In genomic region chr2:64644240-64645013, GRCh38 we compare ENCODE assay signal across 8 cellular contexts. TPM values are rescaled to one million over a fixed set of nuclear protein-coding genes. Genes with fewer than 3 reads are reported as not detected.
DNase-seq lines count a peak whose midpoint lies in the region; ATAC-seq, FAIRE-seq and TF ChIP-seq lines count a peak whose summit lies in the region.

No MANE protein-coding gene starts in this region.

- DNase-seq in 8988T, result peak; percentile 62
- DNase-seq in GM13977 (ENCODE audit: low spot score), result peak; percentile 75
- DNase-seq in NCI-H1694 treated with DMSO at 0.1 percent for 48 hours (lab: John Stamatoyannopoulos, UW), result peak; percentile 52
- DNase-seq in activated CD4-positive, alpha-beta memory T cell treated with anti-CD3 and anti-CD28 coated beads for 36 hours, result peak; percentile 63
- peak; percentile 84 for DNase-seq in endothelial cell of umbilical vein (ENCODE audit: low read depth, low spot score)
- peak in 1 of 2 experiments; percentile 71 for DNase-seq in mesothelial cell of epicardium (ENCODE audit: low spot score in 2 of 2, unreplicated experiment in 2 of 2)
- peak; percentile 89 to 90 for DNase-seq in suprapubic skin (ENCODE audit: low spot score in 2 of 2)

- CTCF ChIA-PET in activated CD4-positive, alpha-beta memory T cell treated with anti-CD3 and anti-CD28 coated beads for 36 hours (lab: Charles Lee), result interaction anchor here (1.0 to 5.1 kb wide), 11 partner anchors 10 to 313 kb away, joined by 3 to 31 read pairs (median 4); partner anchors contain the start of gene SERTAD2
- CTCF ChIA-PET in endothelial cell of umbilical vein (lab: Charles Lee), result interaction anchor here (0.6 to 5.9 kb wide), 26 partner anchors 9 to 313 kb away, joined by 3 to 105 read pairs (median 6); partner anchors contain the start of genes AFTPH and SERTAD2

- no peaks in the 10 kb centered on the region for H3K9me3 ChIP-seq in endothelial cell of umbilical vein (replicated peaks; ENCODE audit: control insufficient read depth, insufficient read depth, low read length)
- no peaks in the 10 kb centered on the region for H3K9me3 ChIP-seq in suprapubic skin

- no peaks in the 10 kb centered on the region for H3K9me3 Mint-ChIP-seq in activated CD4-positive, alpha-beta memory T cell treated with anti-CD3 and anti-CD28 coated beads for 36 hours
- H3K9me3 Mint-ChIP-seq in mesothelial cell of epicardium, result no peaks in the 10 kb centered on the region

- dilution Hi-C loops in endothelial cell of umbilical vein (cut with MboI; ENCODE audit: extremely low pct_ligation_motif_present, low sequenced_read_pairs), result no loop called here

- TSS peak; percentile 98 for BruUV-seq in endothelial cell of umbilical vein (replicated peaks; lab: Mats Ljungman, UMichigan)

- H3K9ac ChIP-seq in endothelial cell of umbilical vein (replicated peaks; ENCODE audit: extremely low read depth, insufficient read depth, low read length), result peak overlapping the region; percentile 86

- TF ChIP-seq CTCF in GM13977 (IDR thresholded peaks at IDR 0.05; ENCODE audit: extremely low read depth, insufficient read depth, missing control alignments) (peak; percentile 5), endothelial cell of umbilical vein (IDR thresholded peaks at IDR 0.05; ENCODE audit: extremely low read depth in 1 of 2, insufficient read depth in 1 of 2, low read depth in 1 of 2, low read length in 2 of 2) (no peak), mesothelial cell of epicardium (IDR thresholded peaks at IDR 0.05; ENCODE audit: unreplicated experiment) (no peak), suprapubic skin (IDR thresholded peaks at IDR 0.05) (no peak)

- TF ChIP-seq EP300 in suprapubic skin (IDR thresholded peaks at IDR 0.05), result no peak

- H3K4me3 Mint-ChIP-seq in activated CD4-positive, alpha-beta memory T cell treated with anti-CD3 and anti-CD28 coated beads for 36 hours, result peak overlapping the region; percentile 82
- peak overlapping the region; percentile 77 for H3K4me3 Mint-ChIP-seq in mesothelial cell of epicardium

- peak overlapping the region; percentile 20 for H2AFZ ChIP-seq in endothelial cell of umbilical vein (ENCODE audit: low read depth, low read length)

- peaks cover 88% of the 10 kb centered on the region for H3K79me2 ChIP-seq in endothelial cell of umbilical vein (ENCODE audit: control insufficient read depth, insufficient read depth, low read length)

- H3K27me3 ChIP-seq in endothelial cell of umbilical vein (ENCODE audit: control insufficient read depth in 2 of 2, insufficient read depth in 2 of 2, low read length in 2 of 2), result no peaks in the 10 kb centered on the region
- H3K27me3 ChIP-seq in suprapubic skin, result no peaks in the 10 kb centered on the region

- H4K20me1 ChIP-seq in endothelial cell of umbilical vein (replicated peaks; ENCODE audit: control insufficient read depth, extremely low read depth, insufficient read depth, low read length), result no peaks in the 10 kb centered on the region

- 8% methylated on average over 18 of the region's 18 CpGs for WGBS in suprapubic skin

- peak overlapping the region; percentile 83 for H3K4me2 ChIP-seq in endothelial cell of umbilical vein (ENCODE audit: insufficient read depth, low read length)

- H3K4me3 ChIP-seq in endothelial cell of umbilical vein (replicated peaks in 1 of 3; ENCODE audit: insufficient read depth in 1 of 3, low read depth in 1 of 3, low read length in 3 of 3) (peak overlapping the region; percentile 3 to 53 (median 30)), suprapubic skin (peak overlapping the region; percentile 49)

- peaks cover 29% of the 10 kb centered on the region for H3K4me1 ChIP-seq in endothelial cell of umbilical vein (ENCODE audit: control insufficient read depth, extremely low read depth, insufficient read depth, low read length)
- H3K4me1 ChIP-seq in suprapubic skin, result peaks cover 96% of the 10 kb centered on the region

- no peaks in the 10 kb centered on the region for H3K27me3 Mint-ChIP-seq in activated CD4-positive, alpha-beta memory T cell treated with anti-CD3 and anti-CD28 coated beads for 36 hours
- H3K27me3 Mint-ChIP-seq in mesothelial cell of epicardium (ENCODE audit: low read depth), result no peaks in the 10 kb centered on the region

- FAIRE-seq in endothelial cell of umbilical vein (lab: Jason Lieb, UNC), result peak; percentile 88

- POLR2A ChIA-PET in activated CD4-positive, alpha-beta memory T cell treated with anti-CD3 and anti-CD28 coated beads for 36 hours (lab: Charles Lee), result interaction anchor here (1.5 to 2.1 kb wide), 3 partner anchors 9 to 106 kb away, joined by 6 to 10 read pairs (median 10); partner anchors contain the start of gene SERTAD2
- POLR2A ChIA-PET in endothelial cell of umbilical vein (lab: Charles Lee), result interaction anchor here (0.9 to 3.0 kb wide), 6 partner anchors 9 to 220 kb away, joined by 3 to 12 read pairs (median 4); partner anchors contain the start of gene SERTAD2

- no peaks in the 10 kb centered on the region for H3K36me3 ChIP-seq in endothelial cell of umbilical vein (ENCODE audit: control insufficient read depth in 2 of 2, extremely low read depth in 1 of 2, insufficient read depth in 2 of 2, low read length in 2 of 2)
- H3K36me3 ChIP-seq in suprapubic skin, result no peaks in the 10 kb centered on the region

- peak overlapping the region; percentile 87 for H3K27ac ChIP-seq in endothelial cell of umbilical vein (ENCODE audit: insufficient read depth, low read depth, low read length)
- H3K27ac ChIP-seq in suprapubic skin, result peak overlapping the region; percentile 87

- peaks cover 53% of the 10 kb centered on the region for H3K4me1 Mint-ChIP-seq in activated CD4-positive, alpha-beta memory T cell treated with anti-CD3 and anti-CD28 coated beads for 36 hours (ENCODE audit: low read depth)
- peaks cover 94% of the 10 kb centered on the region for H3K4me1 Mint-ChIP-seq in mesothelial cell of epicardium

- H3K36me3 Mint-ChIP-seq in activated CD4-positive, alpha-beta memory T cell treated with anti-CD3 and anti-CD28 coated beads for 36 hours, result no peaks in the 10 kb centered on the region
- H3K36me3 Mint-ChIP-seq in mesothelial cell of epicardium, result no peaks in the 10 kb centered on the region

- intact Hi-C loops in activated CD4-positive, alpha-beta memory T cell treated with anti-CD3 and anti-CD28 coated beads for 36 hours (cut with micrococcal nuclease), result no loop called here
- intact Hi-C loops in endothelial cell of umbilical vein (cut with micrococcal nuclease), result loop anchor here (1.0 to 10.0 kb wide), 4 partner anchors 9 to 500 kb away; partner anchors contain the start of genes PELI1 and SERTAD2

- no peaks in the 10 kb centered on the region for H3K9me1 ChIP-seq in endothelial cell of umbilical vein (replicated peaks; ENCODE audit: control insufficient read depth, extremely low read depth, insufficient read depth, low read length)

- peak overlapping the region; percentile 78 for H3K27ac Mint-ChIP-seq in activated CD4-positive, alpha-beta memory T cell treated with anti-CD3 and anti-CD28 coated beads for 36 hours
- H3K27ac Mint-ChIP-seq in mesothelial cell of epicardium, result peak overlapping the region; percentile 100

- TF ChIP-seq POLR2A in endothelial cell of umbilical vein (IDR thresholded peaks at IDR 0.05; ENCODE audit: low read depth, low read length), result no peak
- peak in 1 of 2 donors; percentile 85 for TF ChIP-seq POLR2A in suprapubic skin (IDR thresholded peaks at IDR 0.05)

- in situ Hi-C loops in GM13977 (cut with MboI; ENCODE audit: low pct_unique_long_range_greater_than_20kb, low sequenced_read_pairs, unreplicated experiment), result loop anchor here (10.0 kb wide), 1 partner anchor 220 kb away; no protein-coding TSS in a partner anchor

- ATAC-seq in HG02798 (IDR thresholded peaks at IDR 0.05; ENCODE audit: poor library complexity, unreplicated experiment), result peak; percentile 58

TF ChIP-seq in endothelial cell of umbilical vein, 7 proteins besides CTCF, POLR2A, EP300 and RAD21:
- TF ChIP-seq POLR2AphosphoS5 (IDR thresholded peaks at IDR 0.05; ENCODE audit: insufficient read depth, low read depth, low read length), result peak; percentile 19
- TF ChIP-seq FOS (IDR thresholded peaks at IDR 0.05; ENCODE audit: borderline replicate concordance, insufficient read depth, low read length), result peak; percentile 24
- no peak for TF ChIP-seq JUN (IDR thresholded peaks at IDR 0.05; ENCODE audit: borderline replicate concordance, insufficient read depth, insufficient read length, low read depth)

RNA-seq across cellular contexts. Expression of gene SERTAD2, which starts 9.3 kb away (rescaled TPM):
- 10 to 100 TPM; 11.3 to 11.4 TPM for total RNA-seq in activated CD4-positive, alpha-beta memory T cell treated with anti-CD3 and anti-CD28 coated beads for 36 hours
- total RNA-seq in endothelial cell of umbilical vein, result 11.2 and 12.0 TPM in 2 replicates
- polyA plus RNA-seq in endothelial cell of umbilical vein, result 5.5 and 8.0 TPM in 2 replicates
- polyA plus RNA-seq in endothelial cell of umbilical vein (2011; cell fraction: cytosol; rRNA removed), result 6.1 and 6.7 TPM in 2 replicates
- 7.1 and 9.3 TPM in 2 replicates for polyA plus RNA-seq in endothelial cell of umbilical vein (2011; cell fraction: nucleus; rRNA removed)
- 14.7 and 16.1 TPM in 2 replicates for polyA plus RNA-seq in endothelial cell of umbilical vein (2012)
- polyA minus RNA-seq in endothelial cell of umbilical vein, result 8.9 and 12.5 TPM in 2 replicates
- polyA minus RNA-seq in endothelial cell of umbilical vein (2011; cell fraction: cytosol; rRNA and poly(A)+ RNA removed), result 4.8 TPM
- 14.3 and 19.9 TPM in 2 replicates for polyA minus RNA-seq in endothelial cell of umbilical vein (2011; cell fraction: nucleus; rRNA and poly(A)+ RNA removed)
- 39.1 to 42.2 TPM (median 41.5 TPM) in 3 replicates for total RNA-seq in mesothelial cell of epicardium
- total RNA-seq in suprapubic skin, result 10 to 100 TPM; 23.7 to 36.4 (median 30.9) TPM
